ENCODE assay signal across 16 cellular contexts in the genomic region with DNA sequence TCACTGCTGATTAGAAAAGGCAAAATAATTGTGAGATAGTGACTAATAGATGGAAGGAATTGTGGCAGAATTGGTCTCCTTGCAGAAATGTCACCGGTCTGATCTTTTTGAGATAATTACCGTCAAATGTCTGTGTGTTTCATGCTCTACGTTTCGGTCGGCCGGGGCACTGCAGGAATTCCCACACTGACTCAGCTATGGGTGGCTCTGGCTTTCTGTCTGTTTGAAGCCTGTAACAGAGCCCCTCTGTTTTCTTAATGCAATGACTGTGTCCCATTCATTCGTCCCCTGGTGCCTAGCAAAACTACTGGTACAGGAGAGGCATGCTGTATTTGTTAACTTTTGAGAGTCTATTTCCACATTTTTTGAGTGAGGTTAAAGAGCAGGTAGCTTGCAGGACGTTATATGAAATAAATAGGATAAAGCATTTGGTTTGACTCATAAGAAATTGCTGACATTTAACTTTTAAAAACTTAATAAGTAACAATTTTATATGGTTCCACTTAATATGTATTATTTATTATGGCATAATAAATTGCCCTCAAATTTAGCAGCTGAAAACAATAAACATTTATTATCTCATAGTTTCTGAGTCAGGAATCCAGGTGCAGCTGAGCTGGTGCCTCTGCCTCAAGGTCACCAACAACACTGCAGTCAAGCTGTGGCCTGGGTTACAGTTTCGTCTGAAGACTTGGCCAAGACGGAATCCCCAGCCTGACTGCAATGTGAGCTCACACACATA. TPM values are rescaled to one million over a fixed set of nuclear protein-coding genes. Genes with fewer than 3 reads are reported as not detected.
DNase-seq lines count a peak whose midpoint lies in the region; ATAC-seq and TF ChIP-seq lines count a peak whose summit lies in the region.
"Had no signal": no experiment of that assay in that cellular context is flagged by ENCODE, and none has a peak within 500 bp of the region (broad histone marks: within the 10 kb centered on the region; RNA-seq: fewer than 3 reads in every experiment).

No MANE protein-coding gene starts in this region.

- peak overlapping the region; percentile 44 to 76 (median 54) for H3K27ac ChIP-seq in body of pancreas
- H3K27ac ChIP-seq in smooth muscle cell (ENCODE audit: low read depth) = peak overlapping the region; percentile 71
- no peak overlapping the region for H3K27ac ChIP-seq in A673 (ENCODE audit: low read depth, low read length, poor library complexity, severe bottlenecking)
- H3K27ac ChIP-seq: RWPE1, SJCRH30 had no signal

- H3K9ac ChIP-seq in smooth muscle cell (ENCODE audit: low read depth) = peak overlapping the region; percentile 16

- no peaks in the 10 kb centered on the region for H3K79me2 ChIP-seq in smooth muscle cell (ENCODE audit: low read depth)

- no peaks in the 10 kb centered on the region for H4K20me1 ChIP-seq in smooth muscle cell (ENCODE audit: low read depth)

- no peaks in the 10 kb centered on the region for H3K9me3 ChIP-seq in body of pancreas
- H3K9me3 ChIP-seq in smooth muscle cell (replicated peaks; ENCODE audit: low read depth) = no peaks in the 10 kb centered on the region
- H3K9me3 ChIP-seq in A673 (ENCODE audit: low read depth, low read length, poor library complexity, severe bottlenecking) = no peaks in the 10 kb centered on the region
- H3K9me3 ChIP-seq: SJCRH30 had no signal

- peak overlapping the region; percentile 20 for H3K4me2 ChIP-seq in smooth muscle cell

- 11 to 27% methylated on average over 10 of the region's 10 CpGs for WGBS in body of pancreas, 2 donors
- 24% methylated on average over 10 of the region's 10 CpGs for WGBS in smooth muscle cell (ENCODE audit: low lambda C conversion rate)

- POLR2A ChIA-PET in A673 (lab: Charles Lee; ENCODE audit: low non-redundant PET) = no interaction called here

- no TSS peak for BruUV-seq in A673 (replicated peaks; lab: Mats Ljungman, UMichigan)

- H3K4me3 ChIP-seq in body of pancreas (no peak overlapping the region), smooth muscle cell (no peak overlapping the region), A673 (ENCODE audit: low read depth, low read length, poor library complexity, severe bottlenecking) (no peak overlapping the region)
- H3K4me3 ChIP-seq: SJCRH30 had no signal

- no peak for TF ChIP-seq POLR2A in body of pancreas (IDR thresholded peaks at IDR 0.05)

- H3K27me3 ChIP-seq in body of pancreas (no peaks in the 10 kb centered on the region), smooth muscle cell (ENCODE audit: low read depth) (no peaks in the 10 kb centered on the region), A673 (replicated peaks; ENCODE audit: insufficient read depth, low read depth, low read length, poor library complexity) (no peaks in the 10 kb centered on the region)
- H3K27me3 ChIP-seq: SJCRH30 had no signal

- ATAC-seq in body of pancreas (peak; percentile 89), HG02938 (IDR thresholded peaks at IDR 0.05; ENCODE audit: unreplicated experiment) (no peak), GM18502 (IDR thresholded peaks at IDR 0.05; ENCODE audit: poor library complexity, unreplicated experiment) (no peak)

- no peak for TF ChIP-seq CTCF in body of pancreas (IDR thresholded peaks at IDR 0.05)
- TF ChIP-seq CTCF in smooth muscle cell (IDR thresholded peaks at IDR 0.05; ENCODE audit: borderline replicate concordance, insufficient read depth, poor library complexity, severe bottlenecking) = no peak
- TF ChIP-seq CTCF in A673 (conservative IDR thresholded peaks at IDR 0.05; ENCODE audit: low read depth, low read length) = no peak

- H2AFZ ChIP-seq in smooth muscle cell (ENCODE audit: low read depth) = no peak overlapping the region

- H3K4me1 ChIP-seq in body of pancreas = peaks cover 13% of the 10 kb centered on the region
- no peaks in the 10 kb centered on the region for H3K4me1 ChIP-seq in smooth muscle cell (ENCODE audit: low read depth)
- H3K4me1 ChIP-seq in A673 (ENCODE audit: insufficient read depth, low read length, poor library complexity, severe bottlenecking) = peaks cover 5% of the 10 kb centered on the region
- H3K4me1 ChIP-seq: SJCRH30 had no signal

- CTCF ChIA-PET in A673 (lab: Charles Lee) = no interaction called here

- H3F3A ChIP-seq in smooth muscle cell (ENCODE audit: low read depth) = no peaks in the 10 kb centered on the region

- H3K36me3 ChIP-seq in body of pancreas (replicated peaks in 1 of 2; ENCODE audit: insufficient read depth in 1 of 2, low read depth in 2 of 2) (no peaks in the 10 kb centered on the region), smooth muscle cell (ENCODE audit: low read depth) (no peaks in the 10 kb centered on the region), A673 (ENCODE audit: insufficient read depth, low read length, poor library complexity, severe bottlenecking) (no peaks in the 10 kb centered on the region)
- H3K36me3 ChIP-seq: SJCRH30 had no signal

- DNase-seq in RPMI7951 (ENCODE audit: low read depth) (peak; percentile 36), body of pancreas (peak; percentile 60 to 78 (median 75)), islet precursor cell (peak; percentile 94), smooth muscle cell (lab: John Stamatoyannopoulos, UW; ENCODE audit: unreplicated experiment) (no peak), A673 (ENCODE audit: low spot score) (no peak), H4 (ENCODE audit: low spot score) (no peak)
- DNase-seq: CD4-positive, CD25-positive, alpha-beta regulatory T cell; DMS53; NCI-H187; NCI-H226; NCI-H69; OCI-M1; SJCRH30 had no signal

- intact Hi-C loops in body of pancreas (cut with DNase I) = no loop called here
- intact Hi-C loops in A673 (cut with micrococcal nuclease; ENCODE audit: unreplicated experiment) = no loop called here

RNA-seq across cellular contexts. Expression of a gene that starts 53.3 kb away (rescaled TPM):
- total RNA-seq in RPMI7951 (2014; rRNA removed; shearing (Covaris generic)) = 45.4 and 48.1 TPM in 2 replicates
- 10 to 100 TPM; 32.0 to 49.0 TPM for total RNA-seq in body of pancreas
- 38.6 and 49.9 TPM in 2 replicates for total RNA-seq in smooth muscle cell
- polyA plus RNA-seq in smooth muscle cell = 69.5 and 79.8 TPM in 2 replicates
- total RNA-seq in A673 (2021) = 77.8 and 81.7 TPM in 2 replicates
- total RNA-seq in H4 (2014; rRNA removed; shearing (Covaris generic)) = 58.2 and 69.8 TPM in 2 replicates

Comparison
In these comparisons a context has a peak if more than half of its experiments do, and no peak if none do; other contexts are left out.
1. DNase-seq: peak in RPMI7951 (single experiment), body of pancreas (4 of 4) and islet precursor cell (single experiment); none in smooth muscle cell (single experiment), A673 (single experiment) and H4 (single experiment).